1 cellular context compared by ENCODE assay signal in genomic region chr20:34249291-34249690, GRCh38.
A peak's percentile ranks its signal among the peaks of the same experiment; 100 is the strongest.
TF ChIP-seq lines count a peak whose summit lies in the region.

No MANE protein-coding gene starts in this region.

TF ChIP-seq in K562, 482 proteins besides CTCF, POLR2A, EP300 and RAD21 (continued from another document):
- TF ChIP-seq MNT (conservative IDR thresholded peaks at IDR 0.05) (peak in 1 of 2 experiments; percentile 47; a peak in 2 of 4 replicates), SMARCA4 (IDR thresholded peaks at IDR 0.05) (0 out of 2 replicates have a peak, but pooled peaks have one; percentile 28), ZNF449 (CRISPR knock-in tag; IDR thresholded peaks at IDR 0.05) (no peak), TAF9B (IDR thresholded peaks at IDR 0.05; ENCODE audit: partially characterized antibody) (no peak), MYC (IDR thresholded peaks at IDR 0.05; ENCODE audit: low read depth, low read length) (no peak), MYC (CRISPR knock-in tag; IDR thresholded peaks at IDR 0.05; ENCODE audit: borderline replicate concordance, low read depth) (no peak), CBFA2T2 (conservative IDR thresholded peaks at IDR 0.05) (peak; percentile 11; the same call in 1 of the 2 replicates)
TF ChIP-seq in K562: peak in this region for 19.
